Comparison of ENCODE assay signal across 15 cellular contexts in genomic region chr11:60455531-60456042, GRCh38. TPM values are rescaled to one million over a fixed set of nuclear protein-coding genes. Genes with fewer than 3 reads are reported as not detected.
DNase-seq lines count a peak whose midpoint lies in the region; ATAC-seq and TF ChIP-seq lines count a peak whose summit lies in the region.
"Had no signal": no experiment of that assay in that cellular context is flagged by ENCODE, and none has a peak within 500 bp of the region (broad histone marks: within the 10 kb centered on the region; RNA-seq: fewer than 3 reads in every experiment).

Gene MS4A1 (plus strand): TSS chr11:60455847. CDS start chr11:60462375, 6,528 bp downstream.

- no peak for TF ChIP-seq CTCF in colonic mucosa (IDR thresholded peaks at IDR 0.05)

- peak in 1 of 5 donors; percentile 3 for DNase-seq in CD4-positive, alpha-beta memory T cell
- DNase-seq in NCI-H1092 treated with DMSO at 0.1 percent for 48 hours (lab: John Stamatoyannopoulos, UW) (no peak), colonic mucosa (no peak), NCI-H526 treated with DMSO at 0.1 percent for 48 hours (lab: John Stamatoyannopoulos, UW) (no peak)
- no peak for DNase-seq in central memory CD4-positive, alpha-beta T cell
- DNase-seq: effector memory CD4-positive, alpha-beta T cell; NCI-H187; stomach had no signal

- H3K27ac ChIP-seq in CD4-positive, alpha-beta memory T cell (ENCODE audit: low read depth, low read length): no peak within 1 kb of the TSS
- H3K27ac ChIP-seq in colonic mucosa: no peak within 1 kb of the TSS
- H3K27ac ChIP-seq: stomach had no signal

- peak within 1 kb of the TSS in 7 of 8 donors; percentile 17 to 73 (median 66) for H3K4me3 Mint-ChIP-seq in CD4-positive, alpha-beta memory T cell
- H3K4me3 Mint-ChIP-seq: T-helper 1 cell treated with Interleukin-12 subunit alpha and Interleukin-12 subunit beta and Interleukin-4 antibody, amounts not matched to agents 30 μg/mL and 1 μg/mL, for 36 hours had no signal

- ATAC-seq in GM19035 (IDR thresholded peaks at IDR 0.05; ENCODE audit: unreplicated experiment): peak; percentile 72
- peak; percentile 91 for ATAC-seq in HG02759 (IDR thresholded peaks at IDR 0.05; ENCODE audit: unreplicated experiment)
- peak; percentile 77 for ATAC-seq in HG03575 (IDR thresholded peaks at IDR 0.05; ENCODE audit: extremely low read depth, insufficient number of reproducible peaks, low FRiP score, unreplicated experiment)
- ATAC-seq: HCT116 had no signal

- no peaks in the 10 kb centered on the region for H3K36me3 Mint-ChIP-seq in CD4-positive, alpha-beta memory T cell

- CTCF ChIA-PET in CD4-positive, alpha-beta memory T cell (lab: Charles Lee; ENCODE audit: partially characterized antibody): interaction anchor here (1.1 kb wide), 1 partner anchor 92 kb away, joined by 3 read pairs; no protein-coding TSS in a partner anchor

- H3K9me3 Mint-ChIP-seq in CD4-positive, alpha-beta memory T cell: peaks cover 0 to 2% (median 0%) of the 10 kb centered on the region in 8 donors
- H3K9me3 Mint-ChIP-seq: activated T-helper 2 cell treated with anti-CD3 and anti-CD28 coated beads, Interferon-gamma antibody, Interleukin-2, Interleukin-4, amounts not matched to agents 10 μg/mL and 5 μg/mL and 100 μg/mL, durations not matched to agents 14 hours and 24 hours and 36 hours; T-helper 1 cell treated with Interleukin-12 subunit alpha and Interleukin-12 subunit beta and Interleukin-4 antibody, amounts not matched to agents 30 μg/mL and 1 μg/mL, for 36 hours had no signal

- no peak within 1 kb of the TSS for H3K9ac ChIP-seq in colonic mucosa (ENCODE audit: low read depth in 2 of 2, low read length in 2 of 2)

- POLR2A ChIA-PET in CD4-positive, alpha-beta memory T cell (lab: Charles Lee; ENCODE audit: partially characterized antibody): no interaction called here

- peaks cover 3 to 7% of the 10 kb centered on the region in 2 donors for H3K27me3 Mint-ChIP-seq in CD4-positive, alpha-beta memory T cell

- peaks cover 8% of the 10 kb centered on the region for H3K4me1 ChIP-seq in CD4-positive, alpha-beta memory T cell (ENCODE audit: insufficient read depth, low read length)
- no peaks in the 10 kb centered on the region for H3K4me1 ChIP-seq in colonic mucosa
- H3K4me1 ChIP-seq: stomach had no signal

- peak within 1 kb of the TSS in 2 of 7 donors; percentile 65 to 80 for H3K27ac Mint-ChIP-seq in CD4-positive, alpha-beta memory T cell
- H3K27ac Mint-ChIP-seq: activated T-helper 2 cell treated with anti-CD3 and anti-CD28 coated beads, Interferon-gamma antibody, Interleukin-2, Interleukin-4, amounts not matched to agents 10 μg/mL and 5 μg/mL and 100 μg/mL, durations not matched to agents 14 hours and 24 hours and 36 hours; T-helper 1 cell treated with Interleukin-12 subunit alpha and Interleukin-12 subunit beta and Interleukin-4 antibody, amounts not matched to agents 30 μg/mL and 1 μg/mL, for 36 hours had no signal

- no peak within 1 kb of the TSS for H3K4me3 ChIP-seq in CD4-positive, alpha-beta memory T cell (ENCODE audit: low read length in 2 of 2)
- no peak within 1 kb of the TSS for H3K4me3 ChIP-seq in colonic mucosa
- H3K4me3 ChIP-seq: stomach had no signal

- H3K4me1 Mint-ChIP-seq in CD4-positive, alpha-beta memory T cell: peaks cover 11 to 23% (median 14%) of the 10 kb centered on the region in 4 donors

- H3K9me3 ChIP-seq in CD4-positive, alpha-beta memory T cell (ENCODE audit: control insufficient read depth in 1 of 2, low read length in 2 of 2): no peaks in the 10 kb centered on the region
- no peaks in the 10 kb centered on the region for H3K9me3 ChIP-seq in colonic mucosa
- H3K9me3 ChIP-seq: stomach had no signal

- H3K27me3 ChIP-seq in CD4-positive, alpha-beta memory T cell (ENCODE audit: insufficient read depth, low read length): no peaks in the 10 kb centered on the region
- no peaks in the 10 kb centered on the region for H3K27me3 ChIP-seq in colonic mucosa
- H3K27me3 ChIP-seq: stomach had no signal

- no peaks in the 10 kb centered on the region for H3K36me3 ChIP-seq in CD4-positive, alpha-beta memory T cell (ENCODE audit: insufficient read depth, low read length)
- no peaks in the 10 kb centered on the region for H3K36me3 ChIP-seq in colonic mucosa
- H3K36me3 ChIP-seq: stomach had no signal

- intact Hi-C loops in CD4-positive, alpha-beta memory T cell (cut with micrococcal nuclease): no loop called here
- intact Hi-C loops in colonic mucosa (cut with DNase I): no loop called here

RNA-seq across cellular contexts. Expression of gene MS4A1, which starts in this region (rescaled TPM):
- total RNA-seq in CD4-positive, alpha-beta memory T cell: 1 to 10 TPM; 4.7 to 5.7 TPM
- polyA plus RNA-seq in CD4-positive, alpha-beta memory T cell: 10 to 100 TPM in 1 of 2 donors, 1 to 10 TPM in 1; 1.0 to 10.2 TPM
- under 1 TPM; 0.96 to 0.98 TPM for total RNA-seq in colonic mucosa
- total RNA-seq: kidney epithelial cell had no signal
